ENCODE assay signal across 10 cellular contexts in genomic region chr10:23754179-23754578, GRCh38.
"Had no signal": no experiment of that assay in that cellular context is flagged by ENCODE, and none has a peak within 500 bp of the region (broad histone marks: within the 10 kb centered on the region; RNA-seq: fewer than 3 reads in every experiment).

No MANE protein-coding gene starts in this region.

- H3K27ac ChIP-seq: dorsolateral prefrontal cortex, left lung, right atrium auricular region, tibial nerve had no signal

- H3K27me3 ChIP-seq: left lung, right atrium auricular region, tibial nerve had no signal

- H3K4me1 Mint-ChIP-seq: naive thymus-derived CD8-positive, alpha-beta T cell had no signal

- H3K36me3 Mint-ChIP-seq: naive thymus-derived CD8-positive, alpha-beta T cell had no signal

- H3K4me3 ChIP-seq: dorsolateral prefrontal cortex, left lung, right atrium auricular region, tibial nerve had no signal

- H3K9me3 ChIP-seq: left lung, right atrium auricular region, tibial nerve had no signal

- H3K36me3 ChIP-seq: left lung, right atrium auricular region, tibial nerve had no signal

- H3K4me1 ChIP-seq: left lung, right atrium auricular region, tibial nerve had no signal

- DNase-seq: activated CD4-positive, alpha-beta T cell treated with anti-CD3 and anti-CD28 coated beads, Interleukin-2, amount 50 U/mL, for 1 hour; activated naive CD4-positive, alpha-beta T cell; anterior cingulate cortex; dorsolateral prefrontal cortex; left lung; naive thymus-derived CD8-positive, alpha-beta T cell; stimulated activated CD4-positive, alpha-beta T cell treated with anti-CD3 and anti-CD28 coated beads, Interleukin-2, amount 100 ng/mL, for 48 hours; stimulated activated naive CD4-positive, alpha-beta T cell had no signal

- H3K9me3 Mint-ChIP-seq: naive thymus-derived CD8-positive, alpha-beta T cell had no signal

- H3K4me3 Mint-ChIP-seq: naive thymus-derived CD8-positive, alpha-beta T cell had no signal
